Comparison of ENCODE assay signal across 3 cellular contexts in the genomic region with DNA sequence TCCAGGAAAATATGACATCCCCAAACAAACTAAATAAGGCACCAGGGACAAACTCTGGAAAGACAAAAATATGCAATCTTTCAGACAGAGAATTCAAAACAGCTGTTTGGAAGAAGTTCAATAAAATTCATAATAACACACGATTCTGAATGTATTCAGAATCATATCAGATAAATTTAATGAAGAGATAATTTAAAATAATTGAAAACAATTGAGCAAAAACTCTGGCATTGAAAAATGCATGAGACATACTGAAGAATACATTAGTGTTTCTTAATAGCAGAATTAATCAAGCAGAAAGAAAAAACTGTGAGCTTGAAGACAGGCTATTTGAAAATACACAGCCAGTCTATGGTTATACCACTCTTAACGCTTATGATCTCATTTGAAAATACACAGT.
"Had no signal": no experiment of that assay in that cellular context is flagged by ENCODE, and none has a peak within 500 bp of the region (broad histone marks: within the 10 kb centered on the region; RNA-seq: fewer than 3 reads in every experiment).

No MANE protein-coding gene starts in this region.

- H3K4me3 ChIP-seq: GM12878 had no signal

- ATAC-seq: GM12878 had no signal

- DNase-seq: GDM1, GF-D8 had no signal
